Comparison of ENCODE assay signal across 1 cellular context in genomic region chrX:132266583-132267355, GRCh38.
TF ChIP-seq lines count a peak whose summit lies in the region.

No MANE protein-coding gene starts in this region.

TF ChIP-seq in GM12878, 131 proteins besides CTCF, POLR2A, EP300 and RAD21 (continued from another document):
- TF ChIP-seq ELK1 (IDR thresholded peaks at IDR 0.05; ENCODE audit: low read depth, low read length) = no peak
- no peak for TF ChIP-seq SIX5 (IDR thresholded peaks at IDR 0.05; ENCODE audit: low read depth, low read length, severe bottlenecking)
- no peak for TF ChIP-seq SP1 (IDR thresholded peaks at IDR 0.05; ENCODE audit: low read depth, low read length)
- no peak for TF ChIP-seq POLR2AphosphoS5 (IDR thresholded peaks at IDR 0.05; ENCODE audit: low read length)
